In genomic region chr4:108411836-108412235, GRCh38 we compare ENCODE assay signal across 19 cellular contexts.
"Had no signal": no experiment of that assay in that cellular context is flagged by ENCODE, and none has a peak within 500 bp of the region (broad histone marks: within the 10 kb centered on the region; RNA-seq: fewer than 3 reads in every experiment).

No MANE protein-coding gene starts in this region.

- H3K27me3 ChIP-seq: SJCRH30 had no signal

- H3K4me1 ChIP-seq: SJCRH30 had no signal

- H3K4me3 ChIP-seq: SJCRH30 had no signal

- DNase-seq: Kasumi-1, KG1, NCI-H1092, NCI-H1105 treated with DMSO at 0.1 percent for 48 hours, NCI-H1417 treated with DMSO at 0.1 percent for 48 hours, NCI-H146, NCI-H1694 treated with DMSO at 0.1 percent for 48 hours, NCI-H1930, NCI-H2081, NCI-H2107, NCI-H2227 treated with DMSO at 0.1 percent for 48 hours, NCI-H524 treated with DMSO at 0.1 percent for 48 hours, NCI-H69, NCI-H774, RPMI8226, SHP77 treated with DMSO at 0.1 percent for 48 hours, SJCRH30 had no signal

- ATAC-seq: Right ventricle myocardium inferior, SK-N-SH treated with all-trans-retinoic acid at 6 μM for 48 hours had no signal

- H3K9me3 ChIP-seq: SJCRH30 had no signal

- H3K27ac ChIP-seq: SJCRH30 had no signal

- H3K36me3 ChIP-seq: SJCRH30 had no signal
